In the genomic region with DNA sequence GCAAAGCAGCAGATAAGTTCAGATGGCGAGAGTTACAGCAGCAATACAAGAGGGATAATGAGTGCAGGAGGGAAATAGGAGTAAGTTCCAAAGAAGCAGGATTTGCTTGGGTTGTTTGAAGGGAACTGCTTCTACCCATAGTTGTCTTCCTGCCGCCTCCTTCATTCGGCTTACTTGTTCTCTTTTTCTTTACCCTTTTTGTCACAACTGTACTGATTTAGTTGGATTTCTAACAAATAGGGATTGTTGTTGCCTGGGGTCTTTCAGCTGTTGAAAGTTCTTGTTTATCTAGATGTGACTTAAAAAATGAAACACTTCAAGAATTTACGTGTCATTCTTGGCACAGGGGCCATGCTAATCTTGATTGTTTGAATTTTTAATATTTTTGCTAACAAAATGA, we compare ENCODE assay signal across 18 cellular contexts.
"Had no signal": no experiment of that assay in that cellular context is flagged by ENCODE, and none has a peak within 500 bp of the region (broad histone marks: within the 10 kb centered on the region; RNA-seq: fewer than 3 reads in every experiment).

No MANE protein-coding gene starts in this region.

- H3K4me1 Mint-ChIP-seq: memory B cell had no signal

- H3K27me3 ChIP-seq: adrenal gland, hepatocyte, left lung, right atrium auricular region had no signal

- H3K27ac Mint-ChIP-seq: activated CD4-positive, alpha-beta memory T cell treated with anti-CD3 and anti-CD28 coated beads for 36 hours; activated T-helper 1 cell treated with anti-CD3 and anti-CD28 coated beads, Interleukin-12 subunit alpha, Interleukin-12 subunit beta, Interleukin-2, Interleukin-4 antibody, amounts not matched to agents 30 ng/mL and 10 ng/mL and 1 ng/mL, durations not matched to agents 14 hours and 24 hours and 36 hours; memory B cell; stimulated activated memory B cell treated with anti-CD40 and anti-IgM and Interleukin-4, amounts not matched to agents 10 μg/mL and 1 μg/mL and 100 μg/mL, for 72 hours had no signal

- H3K27me3 Mint-ChIP-seq: activated CD4-positive, alpha-beta memory T cell treated with anti-CD3 and anti-CD28 coated beads for 36 hours; memory B cell; naive thymus-derived CD8-positive, alpha-beta T cell; stimulated activated memory B cell treated with anti-CD40 and anti-IgM and Interleukin-4, amounts not matched to agents 10 μg/mL and 1 μg/mL and 100 μg/mL, for 72 hours had no signal

- H3K9me3 ChIP-seq: adrenal gland, left lung, right atrium auricular region had no signal

- H3K4me2 ChIP-seq: hepatocyte had no signal

- H2AFZ ChIP-seq: hepatocyte had no signal

- FAIRE-seq: kidney had no signal

- H3K27ac ChIP-seq: adrenal gland, hepatocyte, left lung, right atrium auricular region had no signal

- DNase-seq: activated CD4-positive, alpha-beta memory T cell treated with anti-CD3 and anti-CD28 coated beads for 36 hours; activated CD4-positive, alpha-beta T cell treated with anti-CD3 and anti-CD28 coated beads for 1 hour; adrenal gland; central memory CD4-positive, alpha-beta T cell; effector CD8-positive, alpha-beta T cell; kidney; left lung; naive thymus-derived CD8-positive, alpha-beta T cell; SHP77; stimulated activated CD4-positive, alpha-beta T cell treated with anti-CD3 and anti-CD28 coated beads, Interleukin-2, amount 100 ng/mL, for 48 hours; substantia nigra; T-helper 1 cell had no signal

- ATAC-seq: left lung; naive thymus-derived CD8-positive, alpha-beta T cell; SK-N-SH treated with all-trans-retinoic acid at 6 μM for 48 hours; stimulated activated memory B cell treated with anti-CD40 and anti-IgM and Interleukin-4, amounts not matched to agents 10 μg/mL and 1 μg/mL and 100 μg/mL, for 72 hours had no signal

- H3K4me3 Mint-ChIP-seq: activated CD4-positive, alpha-beta memory T cell treated with anti-CD3 and anti-CD28 coated beads for 36 hours; activated T-helper 1 cell treated with anti-CD3 and anti-CD28 coated beads, Interleukin-12 subunit alpha, Interleukin-12 subunit beta, Interleukin-2, Interleukin-4 antibody, amounts not matched to agents 30 ng/mL and 10 ng/mL and 1 ng/mL, durations not matched to agents 14 hours and 24 hours and 36 hours; memory B cell; naive thymus-derived CD8-positive, alpha-beta T cell; stimulated activated memory B cell treated with anti-CD40 and anti-IgM and Interleukin-4, amounts not matched to agents 10 μg/mL and 1 μg/mL and 100 μg/mL, for 72 hours had no signal

- H3K4me3 ChIP-seq: adrenal gland, hepatocyte, left lung, right atrium auricular region had no signal

- H3K9me3 Mint-ChIP-seq: activated CD4-positive, alpha-beta memory T cell treated with anti-CD3 and anti-CD28 coated beads for 36 hours; activated T-helper 1 cell treated with anti-CD3 and anti-CD28 coated beads, Interleukin-12 subunit alpha, Interleukin-12 subunit beta, Interleukin-2, Interleukin-4 antibody, amounts not matched to agents 30 ng/mL and 10 ng/mL and 1 ng/mL, durations not matched to agents 14 hours and 24 hours and 36 hours; memory B cell; naive thymus-derived CD8-positive, alpha-beta T cell; stimulated activated memory B cell treated with anti-CD40 and anti-IgM and Interleukin-4, amounts not matched to agents 10 μg/mL and 1 μg/mL and 100 μg/mL, for 72 hours had no signal
